ENCODE assay signal across 17 cellular contexts in the genomic region with DNA sequence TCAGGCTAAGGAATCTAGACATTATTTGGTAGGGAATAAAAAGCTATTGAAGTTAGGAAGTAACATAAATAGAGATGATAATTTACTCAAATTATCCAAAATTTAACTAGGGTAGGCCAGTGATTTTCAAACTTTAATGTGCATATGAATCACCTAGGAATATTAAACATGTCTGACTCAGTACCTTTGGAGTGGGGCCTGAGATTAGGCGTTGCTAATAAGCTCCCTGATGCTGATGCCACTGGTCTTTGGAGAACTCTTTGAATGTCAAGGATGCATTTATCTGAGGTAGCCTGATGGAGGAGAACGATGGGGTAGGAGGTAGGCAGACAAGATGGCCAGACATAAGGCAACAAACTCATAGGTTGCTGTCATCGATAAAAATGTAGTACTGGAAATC. TPM values are rescaled to one million over a fixed set of nuclear protein-coding genes. Genes with fewer than 3 reads are reported as not detected.
DNase-seq lines count a peak whose midpoint lies in the region; ATAC-seq, FAIRE-seq and TF ChIP-seq lines count a peak whose summit lies in the region.
"Had no signal": no experiment of that assay in that cellular context is flagged by ENCODE, and none has a peak within 500 bp of the region (broad histone marks: within the 10 kb centered on the region; RNA-seq: fewer than 3 reads in every experiment).

No MANE protein-coding gene starts in this region.

- H4K20me1 ChIP-seq in endothelial cell of umbilical vein (replicated peaks; ENCODE audit: control insufficient read depth, extremely low read depth, insufficient read depth, low read length) (no peaks in the 10 kb centered on the region), osteoblast (ENCODE audit: insufficient read depth, low read length) (no peaks in the 10 kb centered on the region)

- TF ChIP-seq POLR2A in endothelial cell of umbilical vein (IDR thresholded peaks at IDR 0.05; ENCODE audit: low read depth, low read length), result no peak

- no peak overlapping the region for H2AFZ ChIP-seq in endothelial cell of umbilical vein (ENCODE audit: low read depth, low read length)
- H2AFZ ChIP-seq in osteoblast (ENCODE audit: low read length), result peak overlapping the region; percentile 11

- 85 to 92% methylated on average over 3 of the region's 3 CpGs for WGBS in pancreas, 2 donors

- dilution Hi-C loops in endothelial cell of umbilical vein (cut with MboI; ENCODE audit: extremely low pct_ligation_motif_present, low sequenced_read_pairs), result no loop called here

- POLR2A ChIA-PET in endothelial cell of umbilical vein (lab: Charles Lee), result no interaction called here

- CTCF ChIA-PET in endothelial cell of umbilical vein (lab: Charles Lee), result interaction anchor here (0.8 to 3.0 kb wide), 5 partner anchors 8 to 894 kb away, joined by 3 to 14 read pairs (median 6); no protein-coding TSS in a partner anchor

- H3K4me1 ChIP-seq in SJSA1 (replicated peaks) (peaks cover 38% of the 10 kb centered on the region), endothelial cell of umbilical vein (ENCODE audit: control insufficient read depth, extremely low read depth, insufficient read depth, low read length) (peaks cover 13% of the 10 kb centered on the region), osteoblast (ENCODE audit: insufficient read depth, low read length) (peaks cover 27% of the 10 kb centered on the region), pancreas (no peaks in the 10 kb centered on the region)

- H3K27me3 ChIP-seq in SJSA1 (replicated peaks), result no peaks in the 10 kb centered on the region
- no peaks in the 10 kb centered on the region for H3K27me3 ChIP-seq in endothelial cell of umbilical vein (ENCODE audit: control insufficient read depth in 2 of 2, insufficient read depth in 2 of 2, low read length in 2 of 2)
- H3K27me3 ChIP-seq in osteoblast (ENCODE audit: insufficient read depth, low read length), result no peaks in the 10 kb centered on the region
- no peaks in the 10 kb centered on the region for H3K27me3 ChIP-seq in pancreas

- H3K36me3 ChIP-seq in SJSA1 (no peaks in the 10 kb centered on the region), endothelial cell of umbilical vein (ENCODE audit: control insufficient read depth in 2 of 2, extremely low read depth in 1 of 2, insufficient read depth in 2 of 2, low read length in 2 of 2) (no peaks in the 10 kb centered on the region), osteoblast (ENCODE audit: insufficient read depth, low read length) (no peaks in the 10 kb centered on the region), pancreas (no peaks in the 10 kb centered on the region)

- H3K9me1 ChIP-seq in endothelial cell of umbilical vein (replicated peaks; ENCODE audit: control insufficient read depth, extremely low read depth, insufficient read depth, low read length), result no peaks in the 10 kb centered on the region

- no peak overlapping the region for H3K4me2 ChIP-seq in endothelial cell of umbilical vein (ENCODE audit: insufficient read depth, low read length)
- H3K4me2 ChIP-seq in osteoblast (ENCODE audit: insufficient read depth, low read length), result peak overlapping the region; percentile 21

- no peak overlapping the region for H3K9ac ChIP-seq in endothelial cell of umbilical vein (replicated peaks; ENCODE audit: extremely low read depth, insufficient read depth, low read length)

- intact Hi-C loops in endothelial cell of umbilical vein (cut with micrococcal nuclease), result no loop called here
- intact Hi-C loops in head of caudate nucleus (cut with DNase I), result no loop called here
- intact Hi-C loops in pancreas (cut with DNase I), result no loop called here

- DNase-seq in ELR (ENCODE audit: low read depth), result peak; percentile 46
- DNase-seq in SJSA1 (ENCODE audit: low read depth in 1 of 2, low spot score in 2 of 2), result no peak
- no peak for DNase-seq in endothelial cell of umbilical vein (ENCODE audit: low read depth, low spot score)
- no peak for DNase-seq in osteoblast (ENCODE audit: insufficient read length, low spot score, missing footprints)
- DNase-seq in SIG-M5 treated with dmso at 0.1 percent for 504 hours (lab: John Stamatoyannopoulos, UW; ENCODE audit: unreplicated experiment), result no peak
- no peak for DNase-seq in head of caudate nucleus
- DNase-seq in pancreas, result no peak
- DNase-seq: Calu3; CD4-positive, alpha-beta T cell; DMS79; GOT3; NCI-H187 treated with DMSO at 0.1 percent for 48 hours; NCI-H446 treated with DMSO at 0.1 percent for 48 hours; NCI-H748 treated with DMSO at 0.1 percent for 48 hours; SHP77 had no signal

- TF ChIP-seq CTCF in endothelial cell of umbilical vein (IDR thresholded peaks at IDR 0.05; ENCODE audit: extremely low read depth in 1 of 2, insufficient read depth in 1 of 2, low read depth in 1 of 2, low read length in 2 of 2) (no peak), osteoblast (IDR thresholded peaks at IDR 0.05; ENCODE audit: extremely low read depth, low read depth, low read length) (no peak), pancreas (IDR thresholded peaks at IDR 0.05) (no peak)

- no TSS peak for BruUV-seq in endothelial cell of umbilical vein (replicated peaks; lab: Mats Ljungman, UMichigan)

- no peak for ATAC-seq in pancreas
- no peak for ATAC-seq in HG03520 (IDR thresholded peaks at IDR 0.05; ENCODE audit: unreplicated experiment)
- ATAC-seq: HepG2 had no signal

- H3K9me3 ChIP-seq in SJSA1 (replicated peaks), result no peaks in the 10 kb centered on the region
- no peaks in the 10 kb centered on the region for H3K9me3 ChIP-seq in endothelial cell of umbilical vein (replicated peaks; ENCODE audit: control insufficient read depth, insufficient read depth, low read length)
- no peaks in the 10 kb centered on the region for H3K9me3 ChIP-seq in osteoblast (ENCODE audit: low read depth, low read length)
- H3K9me3 ChIP-seq in pancreas, result no peaks in the 10 kb centered on the region

- peak; percentile 31 for FAIRE-seq in endothelial cell of umbilical vein (lab: Jason Lieb, UNC)
- no peak for FAIRE-seq in pancreas (lab: Jason Lieb, UNC)
- FAIRE-seq: HepG2 had no signal

- no peak overlapping the region for H3K4me3 ChIP-seq in SJSA1
- no peak overlapping the region for H3K4me3 ChIP-seq in endothelial cell of umbilical vein (replicated peaks in 1 of 3; ENCODE audit: insufficient read depth in 1 of 3, low read depth in 1 of 3, low read length in 3 of 3)
- no peak overlapping the region for H3K4me3 ChIP-seq in osteoblast (ENCODE audit: insufficient read depth, low read length)
- no peak overlapping the region for H3K4me3 ChIP-seq in pancreas

- H3K27ac ChIP-seq in SJSA1, result peak overlapping the region; percentile 84
- no peak overlapping the region for H3K27ac ChIP-seq in endothelial cell of umbilical vein (ENCODE audit: insufficient read depth, low read depth, low read length)
- peak overlapping the region; percentile 97 for H3K27ac ChIP-seq in osteoblast (ENCODE audit: low read depth, low read length)
- H3K27ac ChIP-seq in pancreas, result no peak overlapping the region

- H3K79me2 ChIP-seq in endothelial cell of umbilical vein (ENCODE audit: control insufficient read depth, insufficient read depth, low read length), result no peaks in the 10 kb centered on the region
- H3K79me2 ChIP-seq in osteoblast (ENCODE audit: insufficient read depth, low read length), result no peaks in the 10 kb centered on the region

TF ChIP-seq in endothelial cell of umbilical vein, 7 proteins besides CTCF, POLR2A, EP300 and RAD21:
- TF ChIP-seq MYC (IDR thresholded peaks at IDR 0.05; ENCODE audit: low read depth, low read length), result no peak
- no peak for TF ChIP-seq EZH2 (IDR thresholded peaks at IDR 0.05; ENCODE audit: borderline replicate concordance, low read depth, low read length, severe bottlenecking)
- no peak for TF ChIP-seq FOS (IDR thresholded peaks at IDR 0.05; ENCODE audit: borderline replicate concordance, insufficient read depth, low read length)
- TF ChIP-seq, protein P1, sequence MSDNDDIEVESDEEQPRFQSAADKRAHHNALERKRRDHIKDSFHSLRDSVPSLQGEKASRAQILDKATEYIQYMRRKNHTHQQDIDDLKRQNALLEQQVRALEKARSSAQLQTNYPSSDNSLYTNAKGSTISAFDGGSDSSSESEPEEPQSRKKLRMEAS (IDR thresholded peaks at IDR 0.05; ENCODE audit: insufficient read depth, insufficient read length), result no peak
- no peak for TF ChIP-seq POLR2AphosphoS5 (IDR thresholded peaks at IDR 0.05; ENCODE audit: insufficient read depth, low read depth, low read length)
- no peak for TF ChIP-seq GATA2 (IDR thresholded peaks at IDR 0.05; ENCODE audit: insufficient read depth, insufficient read length, low read depth, low read length)
- TF ChIP-seq JUN (IDR thresholded peaks at IDR 0.05; ENCODE audit: borderline replicate concordance, insufficient read depth, insufficient read length, low read depth), result no peak
TF ChIP-seq in endothelial cell of umbilical vein: peak in this region for 0.

RNA-seq across cellular contexts. Expression of a gene that starts 33.2 kb away (rescaled TPM):
- total RNA-seq in SJSA1 (2014; rRNA removed; shearing (Covaris generic)), result 5.7 and 12.3 TPM in 2 replicates
- total RNA-seq in endothelial cell of umbilical vein, result 6.3 and 11.2 TPM in 2 replicates
- 2.1 and 2.8 TPM in 2 replicates for polyA plus RNA-seq in endothelial cell of umbilical vein
- 5.3 and 5.6 TPM in 2 replicates for polyA plus RNA-seq in endothelial cell of umbilical vein (2011; cell fraction: cytosol; rRNA removed)
- 2.5 and 3.5 TPM in 2 replicates for polyA plus RNA-seq in endothelial cell of umbilical vein (2011; cell fraction: nucleus; rRNA removed)
- 7.7 and 13.4 TPM in 2 replicates for polyA plus RNA-seq in endothelial cell of umbilical vein (2012)
- 2.6 and 3.7 TPM in 2 replicates for polyA minus RNA-seq in endothelial cell of umbilical vein
- polyA minus RNA-seq in endothelial cell of umbilical vein (2011; cell fraction: cytosol; rRNA and poly(A)+ RNA removed), result 4.5 TPM
- polyA minus RNA-seq in endothelial cell of umbilical vein (2011; cell fraction: nucleus; rRNA and poly(A)+ RNA removed), result 2.7 and 7.4 TPM in 2 replicates
- total RNA-seq in osteoblast, result 6.9 and 8.0 TPM in 2 replicates
- 1 to 10 TPM; 1.7 to 5.8 (median 2.6) TPM for total RNA-seq in pancreas
- 1 to 10 TPM; 1.3 to 3.8 TPM for polyA plus RNA-seq in pancreas

RNA-seq across cellular contexts. Expression of a gene that starts 34.4 kb away (rescaled TPM):
- total RNA-seq in SJSA1 (2014; rRNA removed; shearing (Covaris generic)), result 36.4 and 58.5 TPM in 2 replicates
- total RNA-seq in endothelial cell of umbilical vein (30.5 and 33.9 TPM in 2 replicates), osteoblast (11.2 and 16.2 TPM in 2 replicates), pancreas (1 to 10 TPM; 4.9 to 9.5 (median 6.8) TPM)
- polyA plus RNA-seq in endothelial cell of umbilical vein (14.1 and 14.2 TPM in 2 replicates), pancreas (1 to 10 TPM; 2.2 to 2.6 TPM)
- polyA plus RNA-seq in endothelial cell of umbilical vein (2011; cell fraction: cytosol; rRNA removed), result 22.8 and 23.4 TPM in 2 replicates
- polyA plus RNA-seq in endothelial cell of umbilical vein (2011; cell fraction: nucleus; rRNA removed), result 27.3 and 36.0 TPM in 2 replicates
- polyA plus RNA-seq in endothelial cell of umbilical vein (2012), result 21.0 and 29.7 TPM in 2 replicates
- polyA minus RNA-seq in endothelial cell of umbilical vein, result 22.2 and 30.5 TPM in 2 replicates
- 20.2 TPM for polyA minus RNA-seq in endothelial cell of umbilical vein (2011; cell fraction: cytosol; rRNA and poly(A)+ RNA removed)
- polyA minus RNA-seq in endothelial cell of umbilical vein (2011; cell fraction: nucleus; rRNA and poly(A)+ RNA removed), result 23.9 and 40.0 TPM in 2 replicates

Comparison
In these comparisons a context has a peak if more than half of its experiments do, and no peak if none do; other contexts are left out.
1. H3K27ac ChIP-seq: peak in SJSA1 (single experiment) and osteoblast (single experiment); none in endothelial cell of umbilical vein (single experiment) and pancreas (0 of 4).